8 cellular contexts compared by ENCODE assay signal in genomic region chr7:32846630-32847225, GRCh38. TPM values are rescaled to one million over a fixed set of nuclear protein-coding genes. Genes with fewer than 3 reads are reported as not detected.
DNase-seq lines count a peak whose midpoint lies in the region; ATAC-seq and TF ChIP-seq lines count a peak whose summit lies in the region.

No MANE protein-coding gene starts in this region.

- no peak overlapping the region for H3K27ac ChIP-seq in IMR-90 (ENCODE audit: insufficient read depth, low read length)
- no peak overlapping the region for H3K27ac ChIP-seq in SJCRH30
- no peak overlapping the region for H3K27ac ChIP-seq in parathyroid adenoma

- H2AK5ac ChIP-seq in IMR-90 (ENCODE audit: low read depth, low read length), result no peak overlapping the region

- H2AK9ac ChIP-seq in IMR-90 (replicated peaks; ENCODE audit: low read depth, low read length, poor library complexity), result no peak overlapping the region

- no peak overlapping the region for H3K23ac ChIP-seq in IMR-90 (ENCODE audit: low read depth, low read length)

- H3K9me1 ChIP-seq in IMR-90 (ENCODE audit: insufficient read depth, low read length), result no peaks in the 10 kb centered on the region

- no peak overlapping the region for H3K18ac ChIP-seq in IMR-90 (ENCODE audit: low read depth, low read length)

- H2BK15ac ChIP-seq in IMR-90 (ENCODE audit: low read depth, low read length), result no peak overlapping the region

- CTCF ChIA-PET in IMR-90 (lab: Yijun Ruan, JAX), result interaction anchor here (0.6 to 1.8 kb wide), 15 partner anchors 11 to 1863 kb away, joined by 3 to 7 read pairs (median 3); no protein-coding TSS in a partner anchor

- H2AFZ ChIP-seq in IMR-90 (replicated peaks; ENCODE audit: low read length, poor library complexity) (no peak overlapping the region), parathyroid adenoma (peak overlapping the region; percentile 80)

- H2BK120ac ChIP-seq in IMR-90 (ENCODE audit: low read depth, low read length), result no peak overlapping the region

- no peaks in the 10 kb centered on the region for H3K79me2 ChIP-seq in parathyroid adenoma

- H3K9ac ChIP-seq in IMR-90 (ENCODE audit: low read depth, low read length), result no peak overlapping the region
- no peak overlapping the region for H3K9ac ChIP-seq in parathyroid adenoma

- ATAC-seq in GM21717 (IDR thresholded peaks at IDR 0.05; ENCODE audit: unreplicated experiment) (peak; percentile 95), IMR-90 (ENCODE audit: low read depth) (peak; percentile 57)

- H4K91ac ChIP-seq in IMR-90 (ENCODE audit: insufficient read depth, low read depth, low read length), result no peak overlapping the region

- dilution Hi-C loops in IMR-90 (cut with HindIII; ENCODE audit: low sequenced_read_pairs, unreplicated experiment), result no loop called here

- H3K4me2 ChIP-seq in IMR-90 (ENCODE audit: low read depth, low read length), result no peak overlapping the region
- H3K4me2 ChIP-seq in parathyroid adenoma (ENCODE audit: low read length), result no peak overlapping the region

- DNase-seq in ELR (ENCODE audit: low read depth) (peak; percentile 88), IMR-90 (peak; percentile 63), SJCRH30 (peak; percentile 84 to 94), glomerular visceral epithelial cell (ENCODE audit: extremely low spot score) (peak; percentile 58), type B pancreatic cell (ENCODE audit: extremely low spot score, unreplicated experiment) (peak; percentile 80)
- DNase-seq in activated gamma-delta T cell treated with anti-CD3 and anti-CD28 coated beads, Interleukin-2, amount 50 U/mL, for 16 hours (ENCODE audit: low read depth), result peak; percentile 90

- no peaks in the 10 kb centered on the region for H3K36me3 ChIP-seq in IMR-90 (ENCODE audit: control insufficient read depth, insufficient read depth, low read length)
- H3K36me3 ChIP-seq in SJCRH30, result no peaks in the 10 kb centered on the region
- no peaks in the 10 kb centered on the region for H3K36me3 ChIP-seq in parathyroid adenoma (ENCODE audit: control insufficient read depth, insufficient read depth, low read length)

- no peaks in the 10 kb centered on the region for H4K20me1 ChIP-seq in IMR-90 (ENCODE audit: insufficient read depth, low read length)

- H3K4me3 ChIP-seq in IMR-90 (ENCODE audit: insufficient read depth, low read depth, low read length) (no peak overlapping the region), SJCRH30 (no peak overlapping the region), parathyroid adenoma (ENCODE audit: low read depth, low read length) (no peak overlapping the region)

- peaks cover 6% of the 10 kb centered on the region for H3K4me1 Mint-ChIP-seq in type B pancreatic cell (ENCODE audit: unreplicated experiment)

- TF ChIP-seq RAD21 in IMR-90 (IDR thresholded peaks at IDR 0.05; ENCODE audit: low read length), result peak; percentile 54

- no peak overlapping the region for H3K14ac ChIP-seq in IMR-90 (replicated peaks; ENCODE audit: low read depth, low read length)

- H3K27me3 ChIP-seq in IMR-90 (ENCODE audit: control insufficient read depth, insufficient read depth, low read length), result no peaks in the 10 kb centered on the region
- no peaks in the 10 kb centered on the region for H3K27me3 ChIP-seq in SJCRH30
- H3K27me3 ChIP-seq in parathyroid adenoma (ENCODE audit: control insufficient read depth, insufficient read depth, low read length), result no peaks in the 10 kb centered on the region

- POLR2A ChIA-PET in IMR-90 (lab: Charles Lee; ENCODE audit: unreplicated experiment), result no interaction called here

- no peaks in the 10 kb centered on the region for H3K9me3 ChIP-seq in IMR-90 (ENCODE audit: control insufficient read depth, insufficient read depth, low read length)
- H3K9me3 ChIP-seq in SJCRH30 (replicated peaks), result no peaks in the 10 kb centered on the region
- no peaks in the 10 kb centered on the region for H3K9me3 ChIP-seq in parathyroid adenoma (ENCODE audit: control insufficient read depth, low read length)

- H3K36me3 Mint-ChIP-seq in type B pancreatic cell, result no peaks in the 10 kb centered on the region

- H3K4me1 ChIP-seq in IMR-90 (ENCODE audit: control insufficient read depth, insufficient read depth, low read length) (no peaks in the 10 kb centered on the region), SJCRH30 (no peaks in the 10 kb centered on the region), parathyroid adenoma (no peaks in the 10 kb centered on the region)

- no TSS peak for BruUV-seq in IMR-90 (replicated peaks; lab: Mats Ljungman, UMichigan)

- no peaks in the 10 kb centered on the region for H3K79me1 ChIP-seq in IMR-90 (ENCODE audit: low read depth in 1 of 2, low read length in 2 of 2)

- TF ChIP-seq CTCF in IMR-90 (conservative IDR thresholded peaks at IDR 0.05; ENCODE audit: low read depth, low read length) (peak; percentile 59), parathyroid adenoma (IDR thresholded peaks at IDR 0.05) (peak; percentile 96), type B pancreatic cell (conservative IDR thresholded peaks at IDR 0.05) (peak; percentile 85)

- H3K27me3 Mint-ChIP-seq in type B pancreatic cell, result no peaks in the 10 kb centered on the region

- intact Hi-C loops in IMR-90 (cut with micrococcal nuclease), result no loop called here

- H3K9me3 Mint-ChIP-seq in type B pancreatic cell, result no peaks in the 10 kb centered on the region

- H3K4ac ChIP-seq in IMR-90 (ENCODE audit: low read depth, low read length), result no peak overlapping the region

- H3K27ac Mint-ChIP-seq in type B pancreatic cell, result no peak overlapping the region

- no peak for TF ChIP-seq POLR2A in IMR-90 (IDR thresholded peaks at IDR 0.05; ENCODE audit: low read depth, low read length)

- no peak overlapping the region for H4K5ac ChIP-seq in IMR-90 (ENCODE audit: low read depth, low read length)

- no CpG with 5 or more reads among the region's 9 CpGs for WGBS in IMR-90 (ENCODE audit: extremely low coverage in 2 of 2, insufficient read length in 1 of 2), 2 experiments

- in situ Hi-C loops in IMR-90 (cut with MboI; ENCODE audit: low sequenced_read_pairs), result no loop called here

- H3K56ac ChIP-seq in IMR-90 (ENCODE audit: extremely low read depth, insufficient read depth, low read length), result no peak overlapping the region

- H4K8ac ChIP-seq in IMR-90 (ENCODE audit: low read depth in 2 of 2, low read length in 2 of 2), result no peak overlapping the region

- H3K4me3 Mint-ChIP-seq in type B pancreatic cell, result no peak overlapping the region

- no peak overlapping the region for H2BK5ac ChIP-seq in IMR-90 (ENCODE audit: low read depth, low read length, poor library complexity, severe bottlenecking)

- H2BK20ac ChIP-seq in IMR-90 (ENCODE audit: low read depth, low read length), result no peak overlapping the region

TF ChIP-seq in IMR-90, 13 proteins besides CTCF, POLR2A, EP300 and RAD21:
- no peak for TF ChIP-seq USF2 (IDR thresholded peaks at IDR 0.05; ENCODE audit: low read depth, low read length)
- TF ChIP-seq NFE2L2 (IDR thresholded peaks at IDR 0.05; ENCODE audit: low read depth, low read length), result no peak
- no peak for TF ChIP-seq MAFK (IDR thresholded peaks at IDR 0.05; ENCODE audit: low read depth, low read length)
- no peak for TF ChIP-seq FOS (IDR thresholded peaks at IDR 0.05; ENCODE audit: low read depth, low read length)
- TF ChIP-seq, protein P1, sequence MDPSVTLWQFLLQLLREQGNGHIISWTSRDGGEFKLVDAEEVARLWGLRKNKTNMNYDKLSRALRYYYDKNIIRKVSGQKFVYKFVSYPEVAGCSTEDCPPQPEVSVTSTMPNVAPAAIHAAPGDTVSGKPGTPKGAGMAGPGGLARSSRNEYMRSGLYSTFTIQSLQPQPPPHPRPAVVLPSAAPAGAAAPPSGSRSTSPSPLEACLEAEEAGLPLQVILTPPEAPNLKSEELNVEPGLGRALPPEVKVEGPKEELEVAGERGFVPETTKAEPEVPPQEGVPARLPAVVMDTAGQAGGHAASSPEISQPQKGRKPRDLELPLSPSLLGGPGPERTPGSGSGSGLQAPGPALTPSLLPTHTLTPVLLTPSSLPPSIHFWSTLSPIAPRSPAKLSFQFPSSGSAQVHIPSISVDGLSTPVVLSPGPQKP (IDR thresholded peaks at IDR 0.05; ENCODE audit: borderline replicate concordance, low read depth, low read length), result no peak
- TF ChIP-seq SMC3 (IDR thresholded peaks at IDR 0.05; ENCODE audit: low read depth, low read length), result peak; percentile 47
- no peak for TF ChIP-seq CEBPB (IDR thresholded peaks at IDR 0.05; ENCODE audit: low read depth, low read length)

RNA-seq across cellular contexts. Expression of gene KBTBD2, which starts 44.8 kb away (rescaled TPM):
- total RNA-seq in IMR-90 (2012; rRNA removed) (32.3 and 41.7 TPM in 2 replicates), type B pancreatic cell (ENCODE audit: low replicate concordance) (20.6 and 32.3 TPM in 2 replicates)
- 11.0 and 13.2 TPM in 2 replicates for polyA plus RNA-seq in IMR-90 (2012; rRNA removed)
- polyA plus RNA-seq in IMR-90 (2012; cell fraction: cytosol; rRNA removed), result 2.9 and 3.3 TPM in 2 replicates
- 5.7 and 31.2 TPM in 2 replicates for polyA plus RNA-seq in IMR-90 (2012; cell fraction: nucleus; rRNA removed; ENCODE audit: low replicate concordance)
- 50.7 and 51.4 TPM in 2 replicates for total RNA-seq in SJCRH30 (2014; rRNA removed; shearing (Covaris generic))
